In the genomic region with DNA sequence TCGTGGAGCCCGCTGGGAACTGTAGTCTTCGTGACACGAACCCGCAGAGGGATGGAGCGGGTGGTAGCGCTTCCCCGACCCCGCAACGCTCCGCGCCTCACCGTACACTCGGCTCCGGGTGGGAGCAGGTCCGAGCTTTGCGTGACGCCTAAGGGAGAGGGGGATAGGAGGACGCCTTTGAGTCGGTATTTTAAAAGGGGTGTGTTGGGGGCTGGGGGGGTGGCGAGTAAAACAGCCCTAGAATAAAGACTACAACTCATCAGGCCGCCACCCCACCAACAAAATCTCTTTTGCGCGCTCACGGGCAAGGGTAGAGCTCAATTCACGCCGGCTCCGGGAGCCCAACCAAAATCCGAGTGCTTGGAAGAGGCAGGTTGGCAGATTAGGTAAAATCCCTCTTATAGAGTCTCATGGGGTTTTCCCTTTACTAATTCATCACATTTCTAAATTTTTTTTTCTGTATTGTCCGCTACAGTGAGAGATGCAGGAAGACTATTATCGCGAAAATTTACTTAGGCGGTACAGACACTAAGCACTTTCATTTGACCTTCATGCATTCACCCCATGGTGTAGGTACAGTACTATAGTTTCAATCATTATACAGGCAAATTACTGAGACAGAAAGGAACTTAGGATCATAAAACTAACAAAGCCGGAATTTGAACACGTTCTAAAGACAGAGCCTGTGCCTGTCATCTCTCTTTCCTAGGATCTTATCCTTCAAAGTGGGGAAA, we compare ENCODE assay signal across 8 cellular contexts. TPM values are rescaled to one million over a fixed set of nuclear protein-coding genes. Genes with fewer than 3 reads are reported as not detected.
DNase-seq lines count a peak whose midpoint lies in the region; ATAC-seq and TF ChIP-seq lines count a peak whose summit lies in the region.

No MANE protein-coding gene starts in this region.

- H3K9me3 Mint-ChIP-seq in endothelial cell (ENCODE audit: unreplicated experiment) (no peaks in the 10 kb centered on the region), neural crest cell (no peaks in the 10 kb centered on the region)

- TF ChIP-seq CTCF in GM06990 (IDR thresholded peaks at IDR 0.05; ENCODE audit: insufficient read depth, low read length, poor library complexity, severe bottlenecking) (no peak), LNCaP clone FGC (IDR thresholded peaks at IDR 0.05; ENCODE audit: control insufficient read depth, extremely low read depth, insufficient read depth) (no peak), VCaP (conservative IDR thresholded peaks at IDR 0.05) (no peak), endothelial cell (IDR thresholded peaks at IDR 0.05; ENCODE audit: unreplicated experiment) (no peak), neural crest cell (conservative IDR thresholded peaks at IDR 0.05) (no peak)

- no peak for DNase-seq in GM06990 (ENCODE audit: extremely low read depth, insufficient read length)
- DNase-seq in LNCaP clone FGC (ENCODE audit: low read depth) = no peak
- DNase-seq in endothelial cell (ENCODE audit: low spot score) = no peak
- no peak for DNase-seq in neural crest cell (ENCODE audit: low read depth, low spot score)
- no peak for DNase-seq in aorta
- DNase-seq in SK-N-DZ (ENCODE audit: low spot score) = no peak

- no peaks in the 10 kb centered on the region; the same call in 1 of the 2 replicates for H3K36me3 ChIP-seq in GM06990 (ENCODE audit: control insufficient read depth, insufficient read depth, low read length)
- no peaks in the 10 kb centered on the region for H3K36me3 ChIP-seq in aorta (ENCODE audit: control insufficient read depth in 1 of 2, insufficient read depth in 2 of 2, low read length in 1 of 2)

- H3K4me3 ChIP-seq in GM06990 (replicated peaks; ENCODE audit: low read depth, low read length) (peak overlapping the region; percentile 88), LNCaP clone FGC (ENCODE audit: low read depth, low read length) (peak overlapping the region; percentile 68), aorta (ENCODE audit: low read length in 2 of 2) (peak overlapping the region; percentile 35 to 74)

- H3K4me1 Mint-ChIP-seq in endothelial cell (ENCODE audit: unreplicated experiment) (peaks cover 16% of the 10 kb centered on the region), neural crest cell (peaks cover 24% of the 10 kb centered on the region)

- 1% methylated on average over 35 of the region's 35 CpGs for WGBS in aorta, 2 donors

- no peaks in the 10 kb centered on the region for H3K9me3 ChIP-seq in aorta (ENCODE audit: control insufficient read depth, low read length)

- intact Hi-C loops in aorta (cut with DNase I) = loop anchor here (5.0 kb wide), 2 partner anchors 48 to 83 kb away; a partner anchor contains a TSS

- H3K4me3 Mint-ChIP-seq in endothelial cell (ENCODE audit: unreplicated experiment) (peak overlapping the region; percentile 97), neural crest cell (peak overlapping the region; percentile 98)

- peak overlapping the region; percentile 88 for H3K27ac ChIP-seq in VCaP
- peak overlapping the region; percentile 71 to 83 for H3K27ac ChIP-seq in aorta (ENCODE audit: low read depth in 1 of 2, low read length in 2 of 2)

- peaks cover 0 to 2% of the 10 kb centered on the region in 2 donors for H3K4me1 ChIP-seq in aorta (ENCODE audit: control insufficient read depth in 1 of 2, insufficient read depth in 2 of 2, low read length in 2 of 2)

- peak overlapping the region; percentile 96 for H3K27ac Mint-ChIP-seq in endothelial cell (ENCODE audit: unreplicated experiment)
- H3K27ac Mint-ChIP-seq in neural crest cell (ENCODE audit: unreplicated experiment) = peak overlapping the region; percentile 97

- H3K36me3 Mint-ChIP-seq in endothelial cell (ENCODE audit: low read depth, unreplicated experiment) = peaks cover 3% of the 10 kb centered on the region
- H3K36me3 Mint-ChIP-seq in neural crest cell (ENCODE audit: low read depth) = peaks cover 13% of the 10 kb centered on the region

- H3K27me3 Mint-ChIP-seq in endothelial cell (ENCODE audit: unreplicated experiment) (peaks cover 8% of the 10 kb centered on the region), neural crest cell (ENCODE audit: low read depth) (peaks cover 3% of the 10 kb centered on the region)

- ATAC-seq in GM21825 (IDR thresholded peaks at IDR 0.05; ENCODE audit: unreplicated experiment) = peak; percentile 4
- peak; percentile 3 for ATAC-seq in aorta (ENCODE audit: low FRiP score)

- H3K27me3 ChIP-seq in GM06990 (replicated peaks; ENCODE audit: control insufficient read depth, insufficient read depth, low read length) (no peaks in the 10 kb centered on the region), aorta (ENCODE audit: control insufficient read depth in 1 of 2, insufficient read depth in 2 of 2, low read length in 1 of 2) (no peaks in the 10 kb centered on the region)

RNA-seq across cellular contexts. Expression of a gene that starts 0.7 kb away (rescaled TPM):
- total RNA-seq in endothelial cell (ENCODE audit: unreplicated experiment) = 121 TPM
- total RNA-seq in neural crest cell = 54.1 and 56.4 TPM in 2 replicates
- total RNA-seq in aorta = 10 to 100 TPM; 82.3 to 85.1 TPM
- 10 to 100 TPM; 10.9 to 81.4 TPM for polyA plus RNA-seq in aorta
- polyA plus RNA-seq in SK-N-DZ (2014; cell fraction: cytosol; rRNA removed) = 54.9 and 105 TPM in 2 replicates
- polyA plus RNA-seq in SK-N-DZ (2014; cell fraction: nucleus; rRNA removed) = 120 TPM in 2 replicates

RNA-seq across cellular contexts. Expression of a gene that starts 48.3 kb away (rescaled TPM):
- 96.8 TPM for total RNA-seq in endothelial cell (ENCODE audit: unreplicated experiment)
- total RNA-seq in neural crest cell = 144 and 146 TPM in 2 replicates
- 100 to 1,000 TPM in 1 of 2 donors, 10 to 100 TPM in 1; 96.4 to 119 TPM for total RNA-seq in aorta
- polyA plus RNA-seq in aorta = 10 to 100 TPM; 35.2 to 54.0 TPM
- polyA plus RNA-seq in SK-N-DZ (2014; cell fraction: cytosol; rRNA removed) = 67.6 and 71.9 TPM in 2 replicates
- 44.0 and 52.0 TPM in 2 replicates for polyA plus RNA-seq in SK-N-DZ (2014; cell fraction: nucleus; rRNA removed)
